ENCODE assay signal across 9 cellular contexts in genomic region chr14:69611264-69612013, GRCh38. TPM values are rescaled to one million over a fixed set of nuclear protein-coding genes. Genes with fewer than 3 reads are reported as not detected.
A peak's percentile ranks its signal among the peaks of the same experiment; 100 is the strongest.
DNase-seq lines count a peak whose midpoint lies in the region; ATAC-seq, FAIRE-seq and TF ChIP-seq lines count a peak whose summit lies in the region.
"Had no signal": no experiment of that assay in that cellular context is flagged by ENCODE, and none has a peak within 500 bp of the region (broad histone marks: within the 10 kb centered on the region; RNA-seq: fewer than 3 reads in every experiment).

TSS of gene SUSD6 (plus strand) at chr14:69611596. CDS start at chr14:69658593, 46,997 bp downstream.

- H3K4me3 ChIP-seq in WI38 (ENCODE audit: low read depth, low read length) (peak within 1 kb of the TSS; percentile 90), breast epithelium (peak within 1 kb of the TSS; percentile 89 to 98 (median 90)), small intestine (ENCODE audit: low read depth in 1 of 2, low read length in 2 of 2) (peak within 1 kb of the TSS; percentile 85 to 99)

- H3K27ac ChIP-seq in breast epithelium = peak within 1 kb of the TSS; percentile 97 to 99
- peak within 1 kb of the TSS; percentile 96 to 100 for H3K27ac ChIP-seq in small intestine (ENCODE audit: low read depth in 1 of 2, low read length in 1 of 2)

- ATAC-seq in GM18867 (IDR thresholded peaks at IDR 0.05; ENCODE audit: unreplicated experiment) (peak; percentile 65), HG03103 (IDR thresholded peaks at IDR 0.05; ENCODE audit: low read depth, unreplicated experiment) (peak; percentile 40)

- no peak for FAIRE-seq in small intestine (lab: Jason Lieb, UNC)
- FAIRE-seq: G401.6 had no signal

- DNase-seq in 8988T = peak; percentile 90
- peak; percentile 91 for DNase-seq in NCI-H2196 treated with DMSO at 0.1 percent for 48 hours (lab: John Stamatoyannopoulos, UW; ENCODE audit: unreplicated experiment)
- peak; percentile 88 to 89 for DNase-seq in breast epithelium (ENCODE audit: low spot score in 2 of 2)
- DNase-seq in iPS-NIHi11 (ENCODE audit: low spot score) = peak; percentile 95
- peak; percentile 91 for DNase-seq in small intestine

- no peaks in the 10 kb centered on the region for H3K9me3 ChIP-seq in breast epithelium
- no peaks in the 10 kb centered on the region for H3K9me3 ChIP-seq in small intestine (ENCODE audit: control insufficient read depth, low read depth)

- intact Hi-C loops in breast epithelium (cut with DNase I; ENCODE audit: low total_unique reads) = loop anchor here (10.0 kb wide), 1 partner anchor 63 kb away; no protein-coding TSS in a partner anchor

- H3K4me1 ChIP-seq in breast epithelium (peaks cover 4 to 27% of the 10 kb centered on the region in 2 donors), small intestine (ENCODE audit: control insufficient read depth in 2 of 2, insufficient read depth in 1 of 2, low read depth in 1 of 2, low read length in 1 of 2) (peaks cover 5 to 24% of the 10 kb centered on the region in 2 donors)

- H3K36me3 ChIP-seq in breast epithelium = no peaks in the 10 kb centered on the region
- H3K36me3 ChIP-seq in small intestine (ENCODE audit: control insufficient read depth in 2 of 2, insufficient read depth in 2 of 2, low read length in 2 of 2) = no peaks in the 10 kb centered on the region

- H3K27me3 ChIP-seq in breast epithelium = no peaks in the 10 kb centered on the region
- no peaks in the 10 kb centered on the region for H3K27me3 ChIP-seq in small intestine (ENCODE audit: control insufficient read depth in 2 of 2, insufficient read depth in 2 of 2, low read length in 2 of 2)

- TF ChIP-seq POLR2A in breast epithelium (IDR thresholded peaks at IDR 0.05) = no peak

- TF ChIP-seq CTCF in WI38 (IDR thresholded peaks at IDR 0.05; ENCODE audit: low read depth, low read length) (no peak), breast epithelium (IDR thresholded peaks at IDR 0.05) (peak in 1 of 3 donors; percentile 7)

- WGBS in small intestine, 3 donors = 0 to 1% (median 0%) methylated on average over 17 to 103 of the region's 103 CpGs

RNA-seq across cellular contexts. Expression of gene SUSD6, which starts in this region (rescaled TPM):
- total RNA-seq in breast epithelium = 10 to 100 TPM; 30.2 to 55.9 (median 55.7) TPM
- 10 to 100 TPM; 14.3 to 18.8 (median 14.5) TPM for polyA plus RNA-seq in small intestine

Comparison
In these comparisons a context has a peak if more than half of its experiments do, and no peak if none do; other contexts are left out.
1. Peak in every context shown above with its lines: DNase-seq, ATAC-seq, H3K4me3 ChIP-seq and H3K27ac ChIP-seq.